Comparison of ENCODE assay signal across 23 cellular contexts in the genomic region with DNA sequence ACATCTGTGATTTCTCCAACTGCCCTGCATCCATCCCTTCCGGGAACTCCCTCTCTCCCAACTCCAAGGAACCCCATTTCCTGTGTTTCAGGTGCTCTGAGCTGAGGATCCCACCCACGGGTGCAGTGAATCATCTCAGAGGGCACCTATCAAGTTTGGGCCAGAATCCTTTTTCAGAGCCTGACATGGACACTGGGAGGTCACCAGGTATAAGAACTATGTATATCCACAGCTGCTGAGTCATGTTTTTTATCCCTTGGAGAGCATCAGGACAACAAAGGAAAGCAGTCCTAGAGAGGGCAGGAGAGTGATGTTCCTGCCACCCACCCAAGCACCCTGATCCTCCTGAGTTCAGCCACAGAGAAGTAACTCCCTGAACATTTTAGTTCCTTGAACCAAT. TPM values are rescaled to one million over a fixed set of nuclear protein-coding genes. Genes with fewer than 3 reads are reported as not detected.
A peak's percentile ranks its signal among the peaks of the same experiment; 100 is the strongest.
DNase-seq lines count a peak whose midpoint lies in the region; ATAC-seq and TF ChIP-seq lines count a peak whose summit lies in the region.
"Had no signal": no experiment of that assay in that cellular context is flagged by ENCODE, and none has a peak within 500 bp of the region (broad histone marks: within the 10 kb centered on the region; RNA-seq: fewer than 3 reads in every experiment).

No MANE protein-coding gene starts in this region.

- peak overlapping the region; percentile 64 for H3K27ac Mint-ChIP-seq in activated CD8-positive, alpha-beta T cell treated with anti-CD3 and anti-CD28 coated beads for 36 hours
- no peak overlapping the region for H3K27ac Mint-ChIP-seq in activated CD8-positive, alpha-beta T cell treated with anti-CD3 and anti-CD28 coated beads, Interleukin-2, amount 10 ng/mL, durations not matched to agents 7 days and 5 days
- peak overlapping the region; percentile 74 for H3K27ac Mint-ChIP-seq in activated T-helper 17 cell treated with anti-CD3 and anti-CD28 coated beads, Interleukin-2, amount 50 U/mL, for 72 hours
- no peak overlapping the region for H3K27ac Mint-ChIP-seq in neural crest cell (ENCODE audit: unreplicated experiment)
- H3K27ac Mint-ChIP-seq: activated naive CD8-positive, alpha-beta T cell; B cell; memory B cell; T-helper 2 cell treated with Interferon-gamma antibody and Interleukin-4, amounts not matched to agents 5 μg/mL and 100 μg/mL, for 36 hours had no signal

- CTCF ChIA-PET in activated CD8-positive, alpha-beta T cell treated with anti-CD3 and anti-CD28 coated beads for 36 hours (lab: Charles Lee) = interaction anchor here (0.9 to 1.7 kb wide), 2 partner anchors 8 to 164 kb away, joined by 3 to 4 read pairs; no protein-coding TSS in a partner anchor
- CTCF ChIA-PET in activated CD8-positive, alpha-beta T cell treated with anti-CD3 and anti-CD28 coated beads, Interleukin-2, amount 10 ng/mL, durations not matched to agents 7 days and 5 days (lab: Charles Lee) = no interaction called here

- intact Hi-C loops in activated CD8-positive, alpha-beta T cell treated with anti-CD3 and anti-CD28 coated beads for 36 hours (cut with micrococcal nuclease) = no loop called here

- no peak for TF ChIP-seq CTCF in activated CD8-positive, alpha-beta T cell treated with anti-CD3 and anti-CD28 coated beads for 36 hours (IDR thresholded peaks at IDR 0.05)
- no peak for TF ChIP-seq CTCF in neural crest cell (conservative IDR thresholded peaks at IDR 0.05)

- no peak for ATAC-seq in activated CD8-positive, alpha-beta T cell treated with anti-CD3 and anti-CD28 coated beads for 36 hours
- ATAC-seq in activated CD8-positive, alpha-beta T cell treated with anti-CD3 and anti-CD28 coated beads, Interleukin-2, amount 10 ng/mL, durations not matched to agents 7 days and 5 days = no peak
- no peak for ATAC-seq in activated T-helper 17 cell treated with anti-CD3 and anti-CD28 coated beads, Interleukin-2, amount 50 U/mL, for 72 hours (replicated peaks)
- ATAC-seq in GM19463 (IDR thresholded peaks at IDR 0.05; ENCODE audit: unreplicated experiment) (no peak), GM19023 (IDR thresholded peaks at IDR 0.05; ENCODE audit: unreplicated experiment) (no peak)
- ATAC-seq: gastroesophageal sphincter, left cardiac atrium, psoas muscle, Right ventricle myocardium inferior had no signal

- POLR2A ChIA-PET in activated CD8-positive, alpha-beta T cell treated with anti-CD3 and anti-CD28 coated beads for 36 hours (lab: Charles Lee) = no interaction called here
- POLR2A ChIA-PET in activated CD8-positive, alpha-beta T cell treated with anti-CD3 and anti-CD28 coated beads, Interleukin-2, amount 10 ng/mL, durations not matched to agents 7 days and 5 days (lab: Charles Lee) = no interaction called here

- no peaks in the 10 kb centered on the region for H3K27me3 Mint-ChIP-seq in activated CD8-positive, alpha-beta T cell treated with anti-CD3 and anti-CD28 coated beads for 36 hours
- H3K27me3 Mint-ChIP-seq in activated CD8-positive, alpha-beta T cell treated with anti-CD3 and anti-CD28 coated beads, Interleukin-2, amount 10 ng/mL, durations not matched to agents 7 days and 5 days (ENCODE audit: low read depth) = no peaks in the 10 kb centered on the region
- H3K27me3 Mint-ChIP-seq in activated T-helper 17 cell treated with anti-CD3 and anti-CD28 coated beads, Interleukin-2, amount 50 U/mL, for 72 hours = no peaks in the 10 kb centered on the region
- H3K27me3 Mint-ChIP-seq in neural crest cell (ENCODE audit: low read depth) = peaks cover 5% of the 10 kb centered on the region
- H3K27me3 Mint-ChIP-seq: activated naive CD8-positive, alpha-beta T cell; B cell; memory B cell had no signal

- no peak for DNase-seq in activated CD8-positive, alpha-beta T cell treated with anti-CD3 and anti-CD28 coated beads for 36 hours
- DNase-seq in activated CD8-positive, alpha-beta T cell treated with anti-CD3 and anti-CD28 coated beads, Interleukin-2, amount 10 ng/mL, durations not matched to agents 7 days and 5 days = no peak
- DNase-seq in DMS53 treated with DMSO at 0.1 percent for 48 hours (lab: John Stamatoyannopoulos, UW; ENCODE audit: unreplicated experiment) = peak; percentile 14
- DNase-seq in neural crest cell (ENCODE audit: low read depth, low spot score) = no peak
- no peak for DNase-seq in NCI-H2227 (lab: John Stamatoyannopoulos, UW; ENCODE audit: unreplicated experiment)
- DNase-seq: activated CD4-positive, alpha-beta T cell treated with anti-CD3 and anti-CD28 coated beads for 4 hours; dorsolateral prefrontal cortex; GDM1; KBM-7; left cardiac atrium; NCI-H1417 treated with DMSO at 0.1 percent for 48 hours; NCI-H2081 treated with DMSO at 0.1 percent for 48 hours; psoas muscle; stomach had no signal

- peaks cover 70% of the 10 kb centered on the region for H3K4me1 Mint-ChIP-seq in activated CD8-positive, alpha-beta T cell treated with anti-CD3 and anti-CD28 coated beads for 36 hours (ENCODE audit: low read depth)
- peaks cover 36% of the 10 kb centered on the region for H3K4me1 Mint-ChIP-seq in activated CD8-positive, alpha-beta T cell treated with anti-CD3 and anti-CD28 coated beads, Interleukin-2, amount 10 ng/mL, durations not matched to agents 7 days and 5 days (ENCODE audit: low read depth)
- H3K4me1 Mint-ChIP-seq in activated T-helper 17 cell treated with anti-CD3 and anti-CD28 coated beads, Interleukin-2, amount 50 U/mL, for 72 hours = peaks cover 55% of the 10 kb centered on the region
- peaks cover 32% of the 10 kb centered on the region for H3K4me1 Mint-ChIP-seq in neural crest cell

- no peak overlapping the region for H3K4me3 Mint-ChIP-seq in activated CD8-positive, alpha-beta T cell treated with anti-CD3 and anti-CD28 coated beads for 36 hours
- H3K4me3 Mint-ChIP-seq in activated CD8-positive, alpha-beta T cell treated with anti-CD3 and anti-CD28 coated beads, Interleukin-2, amount 10 ng/mL, durations not matched to agents 7 days and 5 days = no peak overlapping the region
- H3K4me3 Mint-ChIP-seq in activated T-helper 17 cell treated with anti-CD3 and anti-CD28 coated beads, Interleukin-2, amount 50 U/mL, for 72 hours = peak overlapping the region; percentile 98
- H3K4me3 Mint-ChIP-seq in neural crest cell = peak overlapping the region; percentile 55
- H3K4me3 Mint-ChIP-seq: activated naive CD8-positive, alpha-beta T cell; B cell; memory B cell; T-helper 2 cell treated with Interferon-gamma antibody and Interleukin-4, amounts not matched to agents 5 μg/mL and 100 μg/mL, for 36 hours had no signal

- peaks cover 29% of the 10 kb centered on the region for H3K36me3 Mint-ChIP-seq in activated CD8-positive, alpha-beta T cell treated with anti-CD3 and anti-CD28 coated beads for 36 hours (ENCODE audit: low read depth)
- peaks cover 38% of the 10 kb centered on the region for H3K36me3 Mint-ChIP-seq in activated CD8-positive, alpha-beta T cell treated with anti-CD3 and anti-CD28 coated beads, Interleukin-2, amount 10 ng/mL, durations not matched to agents 7 days and 5 days (ENCODE audit: low read depth)
- H3K36me3 Mint-ChIP-seq in activated T-helper 17 cell treated with anti-CD3 and anti-CD28 coated beads, Interleukin-2, amount 50 U/mL, for 72 hours (ENCODE audit: low read depth) = peaks cover 71% of the 10 kb centered on the region
- peaks cover 8% of the 10 kb centered on the region for H3K36me3 Mint-ChIP-seq in neural crest cell (ENCODE audit: low read depth)

- H3K9me3 Mint-ChIP-seq in activated CD8-positive, alpha-beta T cell treated with anti-CD3 and anti-CD28 coated beads for 36 hours = no peaks in the 10 kb centered on the region
- no peaks in the 10 kb centered on the region for H3K9me3 Mint-ChIP-seq in activated CD8-positive, alpha-beta T cell treated with anti-CD3 and anti-CD28 coated beads, Interleukin-2, amount 10 ng/mL, durations not matched to agents 7 days and 5 days (ENCODE audit: insufficient read depth)
- H3K9me3 Mint-ChIP-seq in activated T-helper 17 cell treated with anti-CD3 and anti-CD28 coated beads, Interleukin-2, amount 50 U/mL, for 72 hours = no peaks in the 10 kb centered on the region
- H3K9me3 Mint-ChIP-seq in neural crest cell = no peaks in the 10 kb centered on the region
- H3K9me3 Mint-ChIP-seq: memory B cell; T-helper 2 cell treated with Interferon-gamma antibody and Interleukin-4, amounts not matched to agents 5 μg/mL and 100 μg/mL, for 36 hours had no signal

RNA-seq across cellular contexts. Expression of a gene that starts 3.8 kb away (rescaled TPM):
- total RNA-seq in activated CD8-positive, alpha-beta T cell treated with anti-CD3 and anti-CD28 coated beads for 36 hours = 10 to 100 TPM; 32.5 TPM
- 10 to 100 TPM; 24.7 to 25.3 TPM for total RNA-seq in activated CD8-positive, alpha-beta T cell treated with anti-CD3 and anti-CD28 coated beads, Interleukin-2, amount 10 ng/mL, durations not matched to agents 7 days and 5 days
- 10 to 100 TPM; 19.2 to 34.6 TPM for total RNA-seq in activated T-helper 17 cell treated with anti-CD3 and anti-CD28 coated beads, Interleukin-2, amount 50 U/mL, for 72 hours
- 30.2 and 31.3 TPM in 2 replicates for total RNA-seq in neural crest cell

Comparison
In these comparisons a context has a peak if more than half of its experiments do, and no peak if none do; other contexts are left out.
1. H3K27ac Mint-ChIP-seq: peak in activated CD8-positive, alpha-beta T cell treated with anti-CD3 and anti-CD28 coated beads for 36 hours (single experiment) and activated T-helper 17 cell treated with anti-CD3 and anti-CD28 coated beads, Interleukin-2, amount 50 U/mL, for 72 hours (single experiment); none in activated CD8-positive, alpha-beta T cell treated with anti-CD3 and anti-CD28 coated beads, Interleukin-2, amount 10 ng/mL, durations not matched to agents 7 days and 5 days (single experiment) and neural crest cell (single experiment).
2. H3K4me3 Mint-ChIP-seq: peak in activated T-helper 17 cell treated with anti-CD3 and anti-CD28 coated beads, Interleukin-2, amount 50 U/mL, for 72 hours (single experiment) and neural crest cell (single experiment); none in activated CD8-positive, alpha-beta T cell treated with anti-CD3 and anti-CD28 coated beads for 36 hours (single experiment) and activated CD8-positive, alpha-beta T cell treated with anti-CD3 and anti-CD28 coated beads, Interleukin-2, amount 10 ng/mL, durations not matched to agents 7 days and 5 days (single experiment).